Comparison of ENCODE assay signal across 8 cellular contexts in genomic region chr5:10248378-10249260, GRCh38. TPM values are rescaled to one million over a fixed set of nuclear protein-coding genes. Genes with fewer than 3 reads are reported as not detected.
DNase-seq lines count a peak whose midpoint lies in the region; ATAC-seq and TF ChIP-seq lines count a peak whose summit lies in the region.

No MANE protein-coding gene starts in this region.

- H3K36me3 ChIP-seq in endocrine pancreas (ENCODE audit: control insufficient read depth, insufficient read depth, low read length) (no peaks in the 10 kb centered on the region), osteoblast (ENCODE audit: insufficient read depth, low read length) (peaks cover 8% of the 10 kb centered on the region)

- peak overlapping the region; percentile 98 for H3K4me2 ChIP-seq in osteoblast (ENCODE audit: insufficient read depth, low read length)

- DNase-seq in NOMO-1 treated with DMSO at 0.1 percent for 48 hours (lab: John Stamatoyannopoulos, UW; ENCODE audit: unreplicated experiment) (peak; percentile 37), osteoblast (ENCODE audit: insufficient read length, low spot score, missing footprints) (peak; percentile 46), mucosa of gallbladder (ENCODE audit: low spot score) (no peak), COR-L47 (lab: John Stamatoyannopoulos, UW) (no peak)

- H3K9ac ChIP-seq in endocrine pancreas (ENCODE audit: control insufficient read depth, insufficient read depth, low read length): peak overlapping the region; percentile 42

- peaks cover 5% of the 10 kb centered on the region for H3K4me1 ChIP-seq in endocrine pancreas (ENCODE audit: control insufficient read depth, insufficient read depth, low read length)
- peaks cover 14% of the 10 kb centered on the region for H3K4me1 ChIP-seq in osteoblast (ENCODE audit: insufficient read depth, low read length)

- peak overlapping the region; percentile 99 for H3K27ac ChIP-seq in osteoblast (ENCODE audit: low read depth, low read length)

- ATAC-seq in GM21825 (IDR thresholded peaks at IDR 0.05; ENCODE audit: unreplicated experiment): peak; percentile 2
- ATAC-seq in activated CD4-positive, CD25-positive, alpha-beta regulatory T cell treated with anti-CD3 and anti-CD28 coated beads, Interleukin-2, amount 50 U/mL, for 24 hours: no peak

- H3K79me2 ChIP-seq in osteoblast (ENCODE audit: insufficient read depth, low read length): peaks cover 58% of the 10 kb centered on the region

- H3K4me3 ChIP-seq in GM08714 (ENCODE audit: low read length) (peak overlapping the region; percentile 93), endocrine pancreas (ENCODE audit: control insufficient read depth, insufficient read depth, low read length) (peak overlapping the region; percentile 68), osteoblast (ENCODE audit: insufficient read depth, low read length) (peak overlapping the region; percentile 97)

- H3K27me3 ChIP-seq in endocrine pancreas (ENCODE audit: control insufficient read depth, insufficient read depth, low read length): no peaks in the 10 kb centered on the region
- no peaks in the 10 kb centered on the region for H3K27me3 ChIP-seq in osteoblast (ENCODE audit: insufficient read depth, low read length)

- H3K9me3 ChIP-seq in endocrine pancreas (ENCODE audit: control insufficient read depth, low read length) (no peaks in the 10 kb centered on the region), osteoblast (ENCODE audit: low read depth, low read length) (no peaks in the 10 kb centered on the region)

- TF ChIP-seq CTCF in osteoblast (IDR thresholded peaks at IDR 0.05; ENCODE audit: extremely low read depth, low read depth, low read length): no peak

- H4K20me1 ChIP-seq in osteoblast (ENCODE audit: insufficient read depth, low read length): peaks cover 21% of the 10 kb centered on the region

- H2AFZ ChIP-seq in osteoblast (ENCODE audit: low read length): peak overlapping the region; percentile 57

RNA-seq across cellular contexts. Expression of gene ATPSCKMT, which starts 1.1 kb away (rescaled TPM):
- 18.3 and 23.2 TPM in 2 replicates for total RNA-seq in osteoblast
- total RNA-seq in mucosa of gallbladder: 26.8 TPM

RNA-seq across cellular contexts. Expression of gene CCT5, which starts 1.5 kb away (rescaled TPM):
- total RNA-seq in osteoblast (237 and 238 TPM in 2 replicates), mucosa of gallbladder (133 TPM)

RNA-seq across cellular contexts. Expression of gene CMBL, which starts 59.1 kb away (rescaled TPM):
- 9.0 and 13.8 TPM in 2 replicates for total RNA-seq in osteoblast
- 90.1 TPM for total RNA-seq in mucosa of gallbladder

Comparison
In these comparisons a context has a peak if more than half of its experiments do, and no peak if none do; other contexts are left out.
1. DNase-seq: peak in NOMO-1 treated with DMSO at 0.1 percent for 48 hours (single experiment) and osteoblast (single experiment); none in mucosa of gallbladder (single experiment) and COR-L47 (single experiment).
2. Peak in every context shown above with its lines, with median percentiles within 50 percentile points of each other: H3K4me3 ChIP-seq.